In genomic region chr10:91479583-91479982, GRCh38 we compare ENCODE assay signal across 15 cellular contexts.
A peak's percentile ranks its signal among the peaks of the same experiment; 100 is the strongest.
DNase-seq lines count a peak whose midpoint lies in the region; TF ChIP-seq lines count a peak whose summit lies in the region.
"Had no signal": no experiment of that assay in that cellular context is flagged by ENCODE, and none has a peak within 500 bp of the region (broad histone marks: within the 10 kb centered on the region; RNA-seq: fewer than 3 reads in every experiment).

No MANE protein-coding gene starts in this region.

- H3K4me1 Mint-ChIP-seq in HFFc6 (ENCODE audit: low read depth) (no peaks in the 10 kb centered on the region), type B pancreatic cell (ENCODE audit: unreplicated experiment) (no peaks in the 10 kb centered on the region)

- H3K9me3 Mint-ChIP-seq in HFFc6 (no peaks in the 10 kb centered on the region), type B pancreatic cell (no peaks in the 10 kb centered on the region)
- H3K9me3 Mint-ChIP-seq: CD4-positive, alpha-beta T cell had no signal

- H3K27ac ChIP-seq in C4-2B, result no peak overlapping the region
- H3K27ac ChIP-seq: BLaER1 treated with 17β-estradiol and CSF1 and Interleukin-3, amounts not matched to agents 10 nM and 100 nM; HL-60 had no signal

- TF ChIP-seq CTCF in C4-2B (conservative IDR thresholded peaks at IDR 0.05) (peak; percentile 15; the same call in 1 of the 2 replicates), HFFc6 (IDR thresholded peaks at IDR 0.05) (peak; percentile 58), fibroblast of the aortic adventitia (IDR thresholded peaks at IDR 0.05; ENCODE audit: insufficient read depth, low read length) (no peak), type B pancreatic cell (conservative IDR thresholded peaks at IDR 0.05) (peak; percentile 18)

- H3K36me3 Mint-ChIP-seq in HFFc6 (ENCODE audit: low read depth), result no peaks in the 10 kb centered on the region
- no peaks in the 10 kb centered on the region for H3K36me3 Mint-ChIP-seq in type B pancreatic cell

- no peak for DNase-seq in HFFc6
- peak; percentile 5 for DNase-seq in fibroblast of the aortic adventitia (ENCODE audit: low read depth)
- no peak for DNase-seq in type B pancreatic cell (ENCODE audit: extremely low spot score, unreplicated experiment)
- DNase-seq in NCI-H748 (lab: John Stamatoyannopoulos, UW; ENCODE audit: unreplicated experiment), result no peak
- no peak for DNase-seq in amygdala (lab: John Stamatoyannopoulos, UW)
- DNase-seq in glomerular visceral epithelial cell (ENCODE audit: extremely low spot score), result no peak
- DNase-seq: ACHN; Calu3; CD4-positive, alpha-beta T cell; DMS79; GDM1 had no signal

- no peak overlapping the region for H3K27ac Mint-ChIP-seq in HFFc6
- H3K27ac Mint-ChIP-seq in type B pancreatic cell, result no peak overlapping the region
- H3K27ac Mint-ChIP-seq: CD4-positive, alpha-beta T cell had no signal

- H3K4me3 Mint-ChIP-seq in HFFc6, result no peak overlapping the region
- H3K4me3 Mint-ChIP-seq in type B pancreatic cell, result no peak overlapping the region
- H3K4me3 Mint-ChIP-seq: CD4-positive, alpha-beta T cell had no signal

- H3K27me3 Mint-ChIP-seq in HFFc6 (ENCODE audit: insufficient read depth), result no peaks in the 10 kb centered on the region
- no peaks in the 10 kb centered on the region for H3K27me3 Mint-ChIP-seq in type B pancreatic cell
- H3K27me3 Mint-ChIP-seq: CD4-positive, alpha-beta T cell had no signal

- H3K4me3 ChIP-seq in fibroblast of the aortic adventitia (ENCODE audit: low read depth, low read length), result no peak overlapping the region
- H3K4me3 ChIP-seq: BLaER1 treated with 17β-estradiol and CSF1 and Interleukin-3, amounts not matched to agents 10 nM and 100 nM; K562 had no signal
